Comparison of ENCODE assay signal across 9 cellular contexts in the genomic region with DNA sequence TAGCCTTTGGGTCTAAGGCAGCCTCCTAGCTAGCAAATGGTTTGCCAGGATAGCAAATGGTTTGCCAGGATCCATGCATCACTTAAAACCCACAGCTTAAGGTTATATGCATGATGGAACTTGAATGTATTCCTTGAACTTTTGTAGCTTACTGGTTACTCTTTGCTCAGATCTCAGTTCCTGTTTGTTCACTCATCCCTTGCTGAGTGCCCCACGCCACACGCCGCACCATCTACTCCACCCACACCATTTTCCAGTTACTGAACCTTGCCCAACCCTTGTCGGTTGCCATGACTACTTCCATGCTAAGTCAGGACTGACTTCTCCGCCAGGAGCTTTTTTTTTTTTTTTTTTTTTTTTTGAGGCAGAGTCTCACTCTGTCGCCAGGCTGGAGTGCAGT. TPM values are rescaled to one million over a fixed set of nuclear protein-coding genes. Genes with fewer than 3 reads are reported as not detected.
DNase-seq lines count a peak whose midpoint lies in the region; ATAC-seq and TF ChIP-seq lines count a peak whose summit lies in the region.
"Had no signal": no experiment of that assay in that cellular context is flagged by ENCODE, and none has a peak within 500 bp of the region (broad histone marks: within the 10 kb centered on the region; RNA-seq: fewer than 3 reads in every experiment).

No MANE protein-coding gene starts in this region.

- H3K27me3 ChIP-seq in Peyer's patch, result no peaks in the 10 kb centered on the region
- H3K27me3 ChIP-seq in lung (ENCODE audit: control insufficient read depth, insufficient read depth), result no peaks in the 10 kb centered on the region
- no peaks in the 10 kb centered on the region for H3K27me3 ChIP-seq in HAP-1 (ENCODE audit: low read depth)
- no peaks in the 10 kb centered on the region for H3K27me3 ChIP-seq in CD8-positive, alpha-beta memory T cell (ENCODE audit: insufficient read depth, low read length, poor library complexity, severe bottlenecking)
- H3K27me3 ChIP-seq in mesenchymal stem cell (ENCODE audit: control insufficient read depth in 1 of 2, insufficient read depth in 1 of 2, low read length in 2 of 2), result no peaks in the 10 kb centered on the region

- H3K4me3 ChIP-seq in Peyer's patch (no peak overlapping the region), lung (no peak overlapping the region), HAP-1 (no peak overlapping the region), mesenchymal stem cell (ENCODE audit: insufficient read depth in 1 of 2, low read depth in 1 of 2, low read length in 2 of 2) (no peak overlapping the region)
- H3K4me3 ChIP-seq in CD8-positive, alpha-beta memory T cell (ENCODE audit: low read length), result no peak overlapping the region

- no peak overlapping the region for H3K23ac ChIP-seq in mesenchymal stem cell (ENCODE audit: low read length in 2 of 2)

- H3K4me1 ChIP-seq in Peyer's patch (no peaks in the 10 kb centered on the region), lung (ENCODE audit: control insufficient read depth in 2 of 2, insufficient read depth in 2 of 2, low read length in 2 of 2) (no peaks in the 10 kb centered on the region), HAP-1 (peaks cover 12% of the 10 kb centered on the region), mesenchymal stem cell (ENCODE audit: control insufficient read depth, insufficient read depth, low read depth, low read length) (no peaks in the 10 kb centered on the region)
- H3K4me1 ChIP-seq in CD8-positive, alpha-beta memory T cell (ENCODE audit: insufficient read depth, low read length), result no peaks in the 10 kb centered on the region

- H3K27me3 Mint-ChIP-seq in CD8-positive, alpha-beta memory T cell, result peaks cover 6 to 7% of the 10 kb centered on the region in 2 donors

- H3K4ac ChIP-seq in mesenchymal stem cell (ENCODE audit: low read depth in 1 of 2, low read length in 2 of 2), result no peak overlapping the region

- peak overlapping the region in 3 of 4 donors; percentile 22 to 79 (median 65) for H3K27ac ChIP-seq in Peyer's patch
- no peak overlapping the region for H3K27ac ChIP-seq in lung (ENCODE audit: low read depth in 1 of 2, low read length in 1 of 2)
- no peak overlapping the region for H3K27ac ChIP-seq in CD8-positive, alpha-beta memory T cell (ENCODE audit: low read depth, low read length)
- H3K27ac ChIP-seq in mesenchymal stem cell (ENCODE audit: low read length, poor library complexity, severe bottlenecking), result no peak overlapping the region
- H3K27ac ChIP-seq: KMS-11 had no signal

- H2AFZ ChIP-seq in mesenchymal stem cell (ENCODE audit: low read depth, low read length), result no peak overlapping the region

- no peak overlapping the region for H3K4me3 Mint-ChIP-seq in CD8-positive, alpha-beta memory T cell

- in situ Hi-C loops in HAP-1 (cut with MboI; ENCODE audit: low sequenced_read_pairs), result no loop called here

- no peak overlapping the region for H2AK5ac ChIP-seq in mesenchymal stem cell (ENCODE audit: low read length, severe bottlenecking)

- H3K27ac Mint-ChIP-seq in CD8-positive, alpha-beta memory T cell, result no peak overlapping the region

- no peak overlapping the region for H3K4me2 ChIP-seq in mesenchymal stem cell (ENCODE audit: low read length, poor library complexity, severe bottlenecking)
- H3K4me2 ChIP-seq: KMS-11 had no signal

- H3K4me1 Mint-ChIP-seq in CD8-positive, alpha-beta memory T cell, result no peaks in the 10 kb centered on the region

- no peak overlapping the region for H2BK12ac ChIP-seq in mesenchymal stem cell (ENCODE audit: low read length in 2 of 2)

- no peaks in the 10 kb centered on the region for H3K36me3 ChIP-seq in Peyer's patch
- H3K36me3 ChIP-seq in lung (ENCODE audit: control insufficient read depth in 2 of 2, insufficient read depth in 2 of 2, low read length in 2 of 2), result no peaks in the 10 kb centered on the region
- H3K36me3 ChIP-seq in HAP-1 (replicated peaks), result no peaks in the 10 kb centered on the region
- H3K36me3 ChIP-seq in CD8-positive, alpha-beta memory T cell (ENCODE audit: insufficient read depth, low read length), result no peaks in the 10 kb centered on the region
- H3K36me3 ChIP-seq in mesenchymal stem cell (ENCODE audit: control insufficient read depth in 1 of 2, insufficient read depth in 2 of 2, low read depth in 1 of 2, low read length in 2 of 2), result no peaks in the 10 kb centered on the region

- TF ChIP-seq CTCF in Peyer's patch (IDR thresholded peaks at IDR 0.05), result peak in 1 of 6 experiments; percentile 3
- TF ChIP-seq CTCF in lung (IDR thresholded peaks at IDR 0.05; ENCODE audit: control extremely low read depth, extremely low read depth), result no peak

- CTCF ChIA-PET in CD8-positive, alpha-beta memory T cell (lab: Charles Lee), result no interaction called here

- no peak overlapping the region for H2BK5ac ChIP-seq in mesenchymal stem cell (ENCODE audit: low read depth, low read length, poor library complexity, severe bottlenecking)

- H3K14ac ChIP-seq in mesenchymal stem cell (ENCODE audit: low read length in 2 of 2), result no peak overlapping the region

- POLR2A ChIA-PET in CD8-positive, alpha-beta memory T cell (lab: Charles Lee), result no interaction called here

- no peak overlapping the region for H2BK120ac ChIP-seq in mesenchymal stem cell (ENCODE audit: low read depth, low read length)

- H2BK15ac ChIP-seq in mesenchymal stem cell (ENCODE audit: low read depth, poor library complexity, severe bottlenecking), result no peak overlapping the region

- peak; percentile 86 for ATAC-seq in HG03103 (IDR thresholded peaks at IDR 0.05; ENCODE audit: low read depth, unreplicated experiment)
- no peak for ATAC-seq in lung (ENCODE audit: insufficient read depth, low FRiP score)

- no peak overlapping the region for H3K9ac ChIP-seq in mesenchymal stem cell (ENCODE audit: low read length)
- H3K9ac ChIP-seq: KMS-11 had no signal

- H3K9me3 ChIP-seq in Peyer's patch (no peaks in the 10 kb centered on the region), lung (ENCODE audit: control insufficient read depth in 2 of 2, insufficient read depth in 1 of 2, low read length in 1 of 2) (no peaks in the 10 kb centered on the region), HAP-1 (no peaks in the 10 kb centered on the region), mesenchymal stem cell (ENCODE audit: control insufficient read depth, low read length) (no peaks in the 10 kb centered on the region)
- no peaks in the 10 kb centered on the region for H3K9me3 ChIP-seq in CD8-positive, alpha-beta memory T cell (ENCODE audit: low read length)

- 37 to 63% methylated on average over 5 to 6 of the region's 6 CpGs for WGBS in lung, 2 donors
- 86% methylated on average over 5 of the region's 6 CpGs for WGBS in mesenchymal stem cell

- DNase-seq in DMS79 treated with DMSO at 0.1 percent for 48 hours (lab: John Stamatoyannopoulos, UW) (peak; percentile 88), GM19238 (ENCODE audit: insufficient read length, low spot score) (peak; percentile 20), Peyer's patch (peak; percentile 42 to 80 (median 74)), lung (ENCODE audit: low spot score) (peak; percentile 36), HAP-1 (ENCODE audit: low spot score in 2 of 2) (no peak), mesenchymal stem cell (no peak)
- no peak for DNase-seq in CD8-positive, alpha-beta memory T cell

- no peaks in the 10 kb centered on the region for H3K36me3 Mint-ChIP-seq in CD8-positive, alpha-beta memory T cell

- no peak overlapping the region for H4K91ac ChIP-seq in mesenchymal stem cell (ENCODE audit: low read length)

- no peaks in the 10 kb centered on the region for H3K79me1 ChIP-seq in mesenchymal stem cell (replicated peaks; ENCODE audit: low read length, poor library complexity, severe bottlenecking)

- no peak overlapping the region for H4K8ac ChIP-seq in mesenchymal stem cell (ENCODE audit: low read length)

- H3K9me3 Mint-ChIP-seq in CD8-positive, alpha-beta memory T cell, result no peaks in the 10 kb centered on the region

- TF ChIP-seq POLR2A in Peyer's patch (IDR thresholded peaks at IDR 0.05), result peak in 1 of 2 donors; percentile 16

- H3K18ac ChIP-seq in mesenchymal stem cell (ENCODE audit: low read depth in 1 of 2, low read length in 2 of 2), result no peak overlapping the region

RNA-seq across cellular contexts. Expression of a gene that starts 29.5 kb away (rescaled TPM):
- total RNA-seq in Peyer's patch (10 to 100 TPM; 27.7 to 46.2 (median 37.9) TPM), lung (10 to 100 TPM; 56.2 to 58.6 TPM)
- 10 to 100 TPM in 1 of 2 donors, 1 to 10 TPM in 1; 8.5 to 15.3 TPM for polyA plus RNA-seq in lung
- total RNA-seq in CD8-positive, alpha-beta memory T cell, result 10 to 100 TPM; 33.0 to 34.9 TPM
- 10.8 TPM for polyA plus RNA-seq in CD8-positive, alpha-beta memory T cell
- polyA plus RNA-seq in mesenchymal stem cell (2013, experiment 1 of 2), result 17.0 TPM
- polyA plus RNA-seq in mesenchymal stem cell (2013, experiment 2 of 2), result 20.9 TPM

Comparison
In these comparisons a context has a peak if more than half of its experiments do, and no peak if none do; other contexts are left out.
1. DNase-seq: peak in DMS79 treated with DMSO at 0.1 percent for 48 hours (single experiment), GM19238 (single experiment), Peyer's patch (3 of 3) and lung (single experiment); none in HAP-1 (0 of 2), CD8-positive, alpha-beta memory T cell (0 of 5) and mesenchymal stem cell (single experiment).
2. H3K27ac ChIP-seq: peak in Peyer's patch (3 of 4); none in lung (0 of 2), CD8-positive, alpha-beta memory T cell (single experiment) and mesenchymal stem cell (single experiment).